Comparison of ENCODE assay signal across 38 cellular contexts in genomic region chr17:69565447-69565846, GRCh38.
"Had no signal": no experiment of that assay in that cellular context is flagged by ENCODE, and none has a peak within 500 bp of the region (broad histone marks: within the 10 kb centered on the region; RNA-seq: fewer than 3 reads in every experiment).

No MANE protein-coding gene starts in this region.

- H3K27ac ChIP-seq: adrenal gland, ascending aorta, body of pancreas, brain microvascular endothelial cell, breast epithelium, cardiac muscle cell had no signal

- H3K4me1 ChIP-seq: ascending aorta, body of pancreas, breast epithelium had no signal

- H3K4me1 Mint-ChIP-seq: activated naive CD8-positive, alpha-beta T cell treated with anti-CD3 and anti-CD28 coated beads, Interleukin-2, amount 50 U/mL, for 24 hours; activated T-helper 17 cell treated with anti-CD3 and anti-CD28 coated beads, Interleukin-2, amount 50 U/mL, for 72 hours had no signal

- H3K9me3 Mint-ChIP-seq: activated naive CD4-positive, alpha-beta T cell treated with anti-CD3 and anti-CD28 coated beads for 36 hours; activated naive CD4-positive, alpha-beta T cell treated with anti-CD3 and anti-CD28 coated beads, Interleukin-2, amount 10 ng/mL, durations not matched to agents 7 days and 5 days; activated naive CD4-positive, alpha-beta T cell treated with anti-CD3 and anti-CD28 coated beads, Interleukin-2, amount 50 U/mL, for 24 hours; activated naive CD4-positive, alpha-beta T cell treated with anti-CD3 and anti-CD28 coated beads, Interleukin-2, amount 50 U/mL, for 72 hours; activated naive CD8-positive, alpha-beta T cell treated with anti-CD3 and anti-CD28 coated beads for 36 hours; activated naive CD8-positive, alpha-beta T cell treated with anti-CD3 and anti-CD28 coated beads, Interleukin-2, amount 10 ng/mL, durations not matched to agents 7 days and 5 days; activated naive CD8-positive, alpha-beta T cell treated with anti-CD3 and anti-CD28 coated beads, Interleukin-2, amount 50 U/mL, for 24 hours; activated T-cell treated with anti-CD3 and anti-CD28 coated beads, Interleukin-2, amount 50 U/mL, for 24 hours; activated T-cell treated with anti-CD3 and anti-CD28 coated beads, Interleukin-2, amount 50 U/mL, for 4 hours; activated T-cell treated with anti-CD3 and anti-CD28 coated beads, Interleukin-2, amount 50 U/mL, for 72 hours; activated T-helper 1 cell treated with anti-CD3 and anti-CD28 coated beads, Interleukin-12 subunit alpha, Interleukin-12 subunit beta, Interleukin-2, Interleukin-4 antibody, amounts not matched to agents 30 ng/mL and 10 ng/mL and 1 ng/mL, durations not matched to agents 14 hours and 24 hours and 36 hours; activated T-helper 17 cell treated with anti-CD3 and anti-CD28 coated beads, Interleukin-2, amount 50 U/mL, for 72 hours; activated T-helper 2 cell treated with anti-CD3 and anti-CD28 coated beads, Interferon-gamma antibody, Interleukin-2, Interleukin-4, amounts not matched to agents 10 μg/mL and 5 μg/mL and 100 μg/mL, durations not matched to agents 14 hours and 24 hours and 36 hours; brain; central memory CD8-positive, alpha-beta T cell had no signal

- H3K36me3 Mint-ChIP-seq: activated naive CD4-positive, alpha-beta T cell treated with anti-CD3 and anti-CD28 coated beads, Interleukin-2, amount 10 ng/mL, durations not matched to agents 7 days and 5 days; activated naive CD4-positive, alpha-beta T cell treated with anti-CD3 and anti-CD28 coated beads, Interleukin-2, amount 50 U/mL, for 24 hours; activated naive CD4-positive, alpha-beta T cell treated with anti-CD3 and anti-CD28 coated beads, Interleukin-2, amount 50 U/mL, for 72 hours; activated naive CD8-positive, alpha-beta T cell; activated naive CD8-positive, alpha-beta T cell treated with anti-CD3 and anti-CD28 coated beads for 36 hours; activated naive CD8-positive, alpha-beta T cell treated with anti-CD3 and anti-CD28 coated beads, Interleukin-2, amount 10 ng/mL, durations not matched to agents 7 days and 5 days; brain had no signal

- H3K27me3 ChIP-seq: adrenal gland, ascending aorta, body of pancreas, brain microvascular endothelial cell, breast epithelium had no signal

- H3K27ac Mint-ChIP-seq: activated naive CD4-positive, alpha-beta T cell treated with anti-CD3 and anti-CD28 coated beads for 36 hours; activated naive CD4-positive, alpha-beta T cell treated with anti-CD3 and anti-CD28 coated beads, Interleukin-2, amount 10 ng/mL, durations not matched to agents 7 days and 5 days; activated naive CD4-positive, alpha-beta T cell treated with anti-CD3 and anti-CD28 coated beads, Interleukin-2, amount 50 U/mL, for 24 hours; activated naive CD4-positive, alpha-beta T cell treated with anti-CD3 and anti-CD28 coated beads, Interleukin-2, amount 50 U/mL, for 72 hours; activated naive CD8-positive, alpha-beta T cell; activated naive CD8-positive, alpha-beta T cell treated with anti-CD3 and anti-CD28 coated beads for 36 hours; activated naive CD8-positive, alpha-beta T cell treated with anti-CD3 and anti-CD28 coated beads, Interleukin-2, amount 10 ng/mL, durations not matched to agents 7 days and 5 days; activated naive CD8-positive, alpha-beta T cell treated with anti-CD3 and anti-CD28 coated beads, Interleukin-2, amount 50 U/mL, for 24 hours; activated T-cell treated with anti-CD3 and anti-CD28 coated beads, Interleukin-2, amount 50 U/mL, for 24 hours; activated T-cell treated with anti-CD3 and anti-CD28 coated beads, Interleukin-2, amount 50 U/mL, for 72 hours; activated T-helper 1 cell treated with anti-CD3 and anti-CD28 coated beads, Interleukin-12 subunit alpha, Interleukin-12 subunit beta, Interleukin-2, Interleukin-4 antibody, amounts not matched to agents 30 ng/mL and 10 ng/mL and 1 ng/mL, durations not matched to agents 14 hours and 24 hours and 36 hours; activated T-helper 17 cell treated with anti-CD3 and anti-CD28 coated beads, Interleukin-2, amount 50 U/mL, for 72 hours; activated T-helper 2 cell treated with anti-CD3 and anti-CD28 coated beads, Interferon-gamma antibody, Interleukin-2, Interleukin-4, amounts not matched to agents 10 μg/mL and 5 μg/mL and 100 μg/mL, durations not matched to agents 14 hours and 24 hours and 36 hours; brain had no signal

- H3K9me3 ChIP-seq: adrenal gland, ascending aorta, body of pancreas, breast epithelium had no signal

- DNase-seq: activated effector memory CD4-positive, alpha-beta T cell treated with anti-CD3 and anti-CD28 coated beads, Interleukin-2, amount 50 U/mL, for 16 hours; activated effector memory CD4-positive, alpha-beta T cell treated with Interleukin-2 at 50 U/mL for 16 hours; activated gamma-delta T cell; activated gamma-delta T cell treated with Interleukin-2 at 50 U/mL for 16 hours; activated naive CD4-positive, alpha-beta T cell; activated naive CD4-positive, alpha-beta T cell treated with anti-CD3 and anti-CD28 coated beads for 36 hours; activated naive CD4-positive, alpha-beta T cell treated with anti-CD3 and anti-CD28 coated beads, Interleukin-2, amount 10 ng/mL, durations not matched to agents 7 days and 5 days; activated naive CD4-positive, alpha-beta T cell treated with anti-CD3 and anti-CD28 coated beads, Interleukin-2, amount 50 U/mL, for 16 hours; activated naive CD4-positive, alpha-beta T cell treated with Interleukin-2 at 50 U/mL for 16 hours; activated naive CD8-positive, alpha-beta T cell treated with anti-CD3 and anti-CD28 coated beads for 36 hours; activated naive CD8-positive, alpha-beta T cell treated with anti-CD3 and anti-CD28 coated beads, Interleukin-2, amount 10 ng/mL, durations not matched to agents 7 days and 5 days; activated naive CD8-positive, alpha-beta T cell treated with anti-CD3 and anti-CD28 coated beads, Interleukin-2, amount 50 U/mL, for 24 hours; activated T-cell treated with anti-CD3 and anti-CD28 coated beads, Interleukin-2, amount 50 U/mL, for 1 hour; activated T-cell treated with anti-CD3 and anti-CD28 coated beads, Interleukin-2, amount 50 U/mL, for 24 hours; activated T-cell treated with anti-CD3 and anti-CD28 coated beads, Interleukin-2, amount 50 U/mL, for 4 hours; activated T-cell treated with anti-CD3 and anti-CD28 coated beads, Interleukin-2, amount 50 U/mL, for 48 hours; activated T-cell treated with anti-CD3 and anti-CD28 coated beads, Interleukin-2, amount 50 U/mL, for 72 hours; adrenal gland; amniotic stem cell; amygdala; anterior cingulate cortex; aorta; body of pancreas; brain microvascular endothelial cell; caudate nucleus; central memory CD4-positive, alpha-beta T cell; cerebellar nuclear complex had no signal

- H3K4me3 ChIP-seq: adrenal gland, ascending aorta, body of pancreas, breast epithelium, cardiac muscle cell had no signal

- H3K27me3 Mint-ChIP-seq: activated naive CD8-positive, alpha-beta T cell treated with anti-CD3 and anti-CD28 coated beads for 36 hours; activated naive CD8-positive, alpha-beta T cell treated with anti-CD3 and anti-CD28 coated beads, Interleukin-2, amount 10 ng/mL, durations not matched to agents 7 days and 5 days; activated T-helper 17 cell treated with anti-CD3 and anti-CD28 coated beads, Interleukin-2, amount 50 U/mL, for 72 hours; brain had no signal

- H3K4me3 Mint-ChIP-seq: activated naive CD4-positive, alpha-beta T cell treated with anti-CD3 and anti-CD28 coated beads for 36 hours; activated naive CD4-positive, alpha-beta T cell treated with anti-CD3 and anti-CD28 coated beads, Interleukin-2, amount 10 ng/mL, durations not matched to agents 7 days and 5 days; activated naive CD4-positive, alpha-beta T cell treated with anti-CD3 and anti-CD28 coated beads, Interleukin-2, amount 50 U/mL, for 24 hours; activated naive CD8-positive, alpha-beta T cell; activated naive CD8-positive, alpha-beta T cell treated with anti-CD3 and anti-CD28 coated beads for 36 hours; activated naive CD8-positive, alpha-beta T cell treated with anti-CD3 and anti-CD28 coated beads, Interleukin-2, amount 10 ng/mL, durations not matched to agents 7 days and 5 days; activated naive CD8-positive, alpha-beta T cell treated with anti-CD3 and anti-CD28 coated beads, Interleukin-2, amount 50 U/mL, for 24 hours; activated T-cell treated with anti-CD3 and anti-CD28 coated beads, Interleukin-2, amount 50 U/mL, for 24 hours; activated T-cell treated with anti-CD3 and anti-CD28 coated beads, Interleukin-2, amount 50 U/mL, for 4 hours; activated T-cell treated with anti-CD3 and anti-CD28 coated beads, Interleukin-2, amount 50 U/mL, for 72 hours; activated T-helper 1 cell treated with anti-CD3 and anti-CD28 coated beads, Interleukin-12 subunit alpha, Interleukin-12 subunit beta, Interleukin-2, Interleukin-4 antibody, amounts not matched to agents 30 ng/mL and 10 ng/mL and 1 ng/mL, durations not matched to agents 14 hours and 24 hours and 36 hours; activated T-helper 17 cell treated with anti-CD3 and anti-CD28 coated beads, Interleukin-2, amount 50 U/mL, for 72 hours; brain; central memory CD8-positive, alpha-beta T cell had no signal

- ATAC-seq: activated naive CD4-positive, alpha-beta T cell treated with anti-CD3 and anti-CD28 coated beads, Interleukin-2, amount 50 U/mL, for 72 hours; activated naive CD8-positive, alpha-beta T cell treated with anti-CD3 and anti-CD28 coated beads, Interleukin-2, amount 50 U/mL, for 24 hours; activated T-cell treated with anti-CD3 and anti-CD28 coated beads, Interleukin-2, amount 50 U/mL, for 4 hours; activated T-cell treated with anti-CD3 and anti-CD28 coated beads, Interleukin-2, amount 50 U/mL, for 72 hours; activated T-helper 17 cell treated with anti-CD3 and anti-CD28 coated beads, Interleukin-2, amount 50 U/mL, for 72 hours; body of pancreas had no signal

- H3K36me3 ChIP-seq: adrenal gland, ascending aorta, brain microvascular endothelial cell, breast epithelium, cardiac muscle cell had no signal
